Comparison of ENCODE assay signal across 9 cellular contexts in the genomic region with DNA sequence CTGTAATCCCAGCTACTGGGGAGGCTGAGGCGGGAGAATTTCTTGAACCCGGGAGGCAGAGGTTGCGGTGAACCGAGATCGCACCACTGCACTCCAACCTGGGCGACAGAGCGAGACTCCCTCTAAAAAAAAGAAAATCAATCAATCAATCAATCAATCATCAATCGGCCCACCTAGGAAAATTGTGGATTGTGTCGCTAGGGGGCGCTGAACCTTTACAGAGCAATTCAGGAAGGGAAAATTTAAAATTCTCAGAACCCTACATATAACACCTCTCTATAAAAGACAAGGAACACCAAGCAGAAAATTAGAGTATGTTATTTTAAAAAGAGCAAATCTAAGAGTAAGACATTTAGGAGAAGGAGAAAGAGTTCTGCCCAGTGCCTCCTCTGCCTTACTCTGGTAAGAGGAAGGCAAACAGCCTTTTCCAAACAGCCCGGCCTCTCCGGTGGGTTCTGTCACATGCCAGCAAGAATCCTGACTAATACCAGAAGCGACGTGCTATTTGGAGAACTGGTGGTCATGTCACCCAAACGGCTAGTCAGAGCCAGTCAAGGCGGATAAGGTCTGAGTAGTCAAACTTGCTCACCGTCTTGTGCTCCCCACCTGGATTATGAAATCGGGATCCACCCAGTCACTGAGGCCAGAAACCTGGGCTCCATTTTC. TPM values are rescaled to one million over a fixed set of nuclear protein-coding genes. Genes with fewer than 3 reads are reported as not detected.
A peak's percentile ranks its signal among the peaks of the same experiment; 100 is the strongest.
DNase-seq lines count a peak whose midpoint lies in the region; ATAC-seq and TF ChIP-seq lines count a peak whose summit lies in the region.
"Had no signal": no experiment of that assay in that cellular context is flagged by ENCODE, and none has a peak within 500 bp of the region (broad histone marks: within the 10 kb centered on the region; RNA-seq: fewer than 3 reads in every experiment).

No MANE protein-coding gene starts in this region.

- no peak for ATAC-seq in CD8-positive, alpha-beta T cell
- ATAC-seq in HG02852 (IDR thresholded peaks at IDR 0.05; ENCODE audit: unreplicated experiment): no peak
- no peak for ATAC-seq in GM21825 (IDR thresholded peaks at IDR 0.05; ENCODE audit: unreplicated experiment)

- no peak overlapping the region for H3K4me3 ChIP-seq in CD8-positive, alpha-beta T cell (ENCODE audit: low read depth, low read length)
- H3K4me3 ChIP-seq in KMS-11 (IDR thresholded peaks at IDR 0.05; ENCODE audit: insufficient read depth, low read depth, low read length): no peak overlapping the region

- H3K27ac ChIP-seq in CD8-positive, alpha-beta T cell (ENCODE audit: low read depth, low read length): no peak overlapping the region
- H3K27ac ChIP-seq in KMS-11: no peak overlapping the region

- H3K27me3 Mint-ChIP-seq in CD8-positive, alpha-beta T cell (ENCODE audit: low read depth): peaks cover 10% of the 10 kb centered on the region
- H3K27me3 Mint-ChIP-seq in neural crest cell (ENCODE audit: low read depth) (peaks cover 16% of the 10 kb centered on the region), type B pancreatic cell (peaks cover 21% of the 10 kb centered on the region)

- POLR2A ChIA-PET in CD8-positive, alpha-beta T cell (lab: Charles Lee): interaction anchor here (0.6 kb wide), 1 partner anchor 227 kb away, joined by 3 read pairs; no protein-coding TSS in a partner anchor

- CTCF ChIA-PET in CD8-positive, alpha-beta T cell (lab: Charles Lee): interaction anchor here (0.8 to 1.8 kb wide), 8 partner anchors 9 to 283 kb away, joined by 3 to 9 read pairs (median 4); no protein-coding TSS in a partner anchor

- H3K79me2 ChIP-seq in KMS-11 (ENCODE audit: insufficient read depth, low read depth): no peaks in the 10 kb centered on the region

- H3K36me3 ChIP-seq in CD8-positive, alpha-beta T cell (ENCODE audit: insufficient read depth, low read length): no peaks in the 10 kb centered on the region
- H3K36me3 ChIP-seq in KMS-11 (ENCODE audit: insufficient read depth): no peaks in the 10 kb centered on the region

- H3K4me2 ChIP-seq in KMS-11: no peak overlapping the region

- no peaks in the 10 kb centered on the region for H3K27me3 ChIP-seq in CD8-positive, alpha-beta T cell (ENCODE audit: insufficient read depth, low read length)
- H3K27me3 ChIP-seq in KMS-11 (ENCODE audit: insufficient read depth, low read depth): no peaks in the 10 kb centered on the region

- no peaks in the 10 kb centered on the region for H3K9me3 Mint-ChIP-seq in CD8-positive, alpha-beta T cell
- H3K9me3 Mint-ChIP-seq in neural crest cell (no peaks in the 10 kb centered on the region), type B pancreatic cell (no peaks in the 10 kb centered on the region)

- no peak overlapping the region for H3K9ac ChIP-seq in KMS-11

- H4K20me1 ChIP-seq in KMS-11 (ENCODE audit: insufficient read depth): no peaks in the 10 kb centered on the region

- no peaks in the 10 kb centered on the region for H3K4me1 Mint-ChIP-seq in CD8-positive, alpha-beta T cell (ENCODE audit: low read depth)
- H3K4me1 Mint-ChIP-seq in neural crest cell: peaks cover 14% of the 10 kb centered on the region
- H3K4me1 Mint-ChIP-seq in type B pancreatic cell (ENCODE audit: unreplicated experiment): no peaks in the 10 kb centered on the region

- H3K27ac Mint-ChIP-seq in CD8-positive, alpha-beta T cell: no peak overlapping the region
- H3K27ac Mint-ChIP-seq in neural crest cell (ENCODE audit: unreplicated experiment) (no peak overlapping the region), type B pancreatic cell (no peak overlapping the region)

- H2AFZ ChIP-seq in KMS-11 (ENCODE audit: low read depth): no peak overlapping the region

- TF ChIP-seq CTCF in CD8-positive, alpha-beta T cell (IDR thresholded peaks at IDR 0.05): peak; percentile 67
- TF ChIP-seq CTCF in KMS-11 (conservative IDR thresholded peaks at IDR 0.05; ENCODE audit: low read depth, low read length): peak; percentile 90
- TF ChIP-seq CTCF in neural crest cell (conservative IDR thresholded peaks at IDR 0.05): peak; percentile 72
- TF ChIP-seq CTCF in type B pancreatic cell (conservative IDR thresholded peaks at IDR 0.05): peak; percentile 84

- peak in 6 of 7 experiments; percentile 42 to 77 (median 68) for DNase-seq in CD8-positive, alpha-beta T cell
- DNase-seq in activated CD4-positive, alpha-beta T cell treated with anti-CD3 and anti-CD28 coated beads, Interleukin-2, amount 50 U/mL, for 1 hour: peak; percentile 72
- DNase-seq in ecto neural progenitor cell (ENCODE audit: low spot score) (peak; percentile 62), neural crest cell (ENCODE audit: low read depth, low spot score) (peak; percentile 50), type B pancreatic cell (ENCODE audit: extremely low spot score, unreplicated experiment) (no peak)

- no peak overlapping the region for H3K4me3 Mint-ChIP-seq in CD8-positive, alpha-beta T cell
- no peak overlapping the region for H3K4me3 Mint-ChIP-seq in neural crest cell
- no peak overlapping the region for H3K4me3 Mint-ChIP-seq in type B pancreatic cell

- H3K36me3 Mint-ChIP-seq in CD8-positive, alpha-beta T cell: no peaks in the 10 kb centered on the region
- H3K36me3 Mint-ChIP-seq in neural crest cell (ENCODE audit: low read depth) (no peaks in the 10 kb centered on the region), type B pancreatic cell (no peaks in the 10 kb centered on the region)

- intact Hi-C loops in CD8-positive, alpha-beta T cell (cut with DNase I, micrococcal nuclease): loop anchor here in 1 of 2 experiments (2.0 to 5.0 kb wide), 2 partner anchors 150 to 433 kb away; no protein-coding TSS in a partner anchor

- H3K9me3 ChIP-seq in CD8-positive, alpha-beta T cell (ENCODE audit: low read length): no peaks in the 10 kb centered on the region

- H3K4me1 ChIP-seq in CD8-positive, alpha-beta T cell (ENCODE audit: insufficient read depth, low read length): no peaks in the 10 kb centered on the region
- H3K4me1 ChIP-seq in KMS-11 (ENCODE audit: low read depth, poor library complexity, severe bottlenecking): no peaks in the 10 kb centered on the region

RNA-seq across cellular contexts. Expression of a gene that starts 22.3 kb away (rescaled TPM):
- not detected for total RNA-seq in CD8-positive, alpha-beta T cell
- total RNA-seq in neural crest cell: not detected in 2 replicates
- total RNA-seq in type B pancreatic cell (ENCODE audit: low replicate concordance): not detected in 2 replicates
- total RNA-seq: pulmonary artery endothelial cell had no signal

RNA-seq across cellular contexts. Expression of a gene that starts 30.9 kb away (rescaled TPM):
- 10 to 100 TPM; 15.7 to 17.5 TPM for total RNA-seq in CD8-positive, alpha-beta T cell
- total RNA-seq in neural crest cell (13.4 and 16.1 TPM in 2 replicates), type B pancreatic cell (ENCODE audit: low replicate concordance) (16.9 and 17.1 TPM in 2 replicates)

RNA-seq across cellular contexts. Expression of a gene that starts 31.0 kb away (rescaled TPM):
- 1 to 10 TPM; 7.8 to 9.3 TPM for total RNA-seq in CD8-positive, alpha-beta T cell
- total RNA-seq in neural crest cell (16.9 and 17.9 TPM in 2 replicates), type B pancreatic cell (ENCODE audit: low replicate concordance) (12.8 and 14.8 TPM in 2 replicates)

RNA-seq across cellular contexts. Expression of a gene that starts 33.9 kb away (rescaled TPM):
- 10 to 100 TPM; 51.3 to 55.6 TPM for total RNA-seq in CD8-positive, alpha-beta T cell
- total RNA-seq in neural crest cell (40.7 and 44.6 TPM in 2 replicates), type B pancreatic cell (ENCODE audit: low replicate concordance) (21.2 and 23.5 TPM in 2 replicates)
